In genomic region chr11:43680521-43681505, GRCh38 we compare ENCODE assay signal across 1 cellular context.
TF ChIP-seq lines count a peak whose summit lies in the region.

Gene HSD17B12 (plus strand): TSS chr11:43680738. CDS start chr11:43680828, 90 bp downstream.

TF ChIP-seq in WTC11, 78 proteins besides CTCF, POLR2A, EP300 and RAD21 (continued from another document and continues in another):
- TF ChIP-seq AFF4 (CRISPR knock-in tag; IDR thresholded peaks at IDR 0.05; ENCODE audit: borderline replicate concordance) (no peak), SMAD3 (CRISPR knock-in tag; IDR thresholded peaks at IDR 0.05; ENCODE audit: borderline replicate concordance) (no peak), ATF2 (CRISPR knock-in tag; IDR thresholded peaks at IDR 0.05; ENCODE audit: borderline replicate concordance, low read depth) (no peak), ETV6 (CRISPR knock-in tag; IDR thresholded peaks at IDR 0.05) (0 out of 2 replicates have a peak, but pooled peaks have one; percentile 9), PREB (CRISPR knock-in tag; IDR thresholded peaks at IDR 0.05; ENCODE audit: borderline replicate concordance) (no peak), OVOL2 (CRISPR knock-in tag; IDR thresholded peaks at IDR 0.05; ENCODE audit: borderline replicate concordance) (no peak), SP1 (CRISPR knock-in tag; conservative IDR thresholded peaks at IDR 0.05) (peak; percentile 88), GABPB1 (CRISPR knock-in tag; IDR thresholded peaks at IDR 0.05) (peak; percentile 62), ZBTB43 (CRISPR knock-in tag; IDR thresholded peaks at IDR 0.05) (no peak), ERG (CRISPR knock-in tag; IDR thresholded peaks at IDR 0.05) (no peak), HMGA2 (CRISPR knock-in tag; IDR thresholded peaks at IDR 0.05) (no peak), CREM (CRISPR knock-in tag; IDR thresholded peaks at IDR 0.05) (peak; percentile 37; the same call in 1 of the 2 replicates), ATF6 (CRISPR knock-in tag; IDR thresholded peaks at IDR 0.05) (no peak), PRDM15 (CRISPR knock-in tag; IDR thresholded peaks at IDR 0.05) (no peak), ZNF219 (CRISPR knock-in tag; IDR thresholded peaks at IDR 0.05; ENCODE audit: borderline replicate concordance) (no peak), ZNF671 (CRISPR knock-in tag; IDR thresholded peaks at IDR 0.05) (no peak), TP53 (CRISPR knock-in tag; IDR thresholded peaks at IDR 0.05) (no peak), ZNF232 (CRISPR knock-in tag; IDR thresholded peaks at IDR 0.05) (no peak), ZNF425 (CRISPR knock-in tag; conservative IDR thresholded peaks at IDR 0.05) (no peak), IRF2 (CRISPR knock-in tag; IDR thresholded peaks at IDR 0.05; ENCODE audit: borderline replicate concordance, low read depth) (no peak), HMGXB4 (CRISPR knock-in tag; IDR thresholded peaks at IDR 0.05) (peak; percentile 30; the same call in 1 of the 2 replicates), USF2 (CRISPR knock-in tag; IDR thresholded peaks at IDR 0.05) (no peak), TCF7 (CRISPR knock-in tag; IDR thresholded peaks at IDR 0.05; ENCODE audit: low read depth) (no peak), MLX (CRISPR knock-in tag; IDR thresholded peaks at IDR 0.05) (no peak), CBFB (CRISPR knock-in tag; IDR thresholded peaks at IDR 0.05; ENCODE audit: low read depth) (no peak), CREB1 (CRISPR knock-in tag; IDR thresholded peaks at IDR 0.05) (no peak)
